1 cellular context compared by ENCODE assay signal in the genomic region with DNA sequence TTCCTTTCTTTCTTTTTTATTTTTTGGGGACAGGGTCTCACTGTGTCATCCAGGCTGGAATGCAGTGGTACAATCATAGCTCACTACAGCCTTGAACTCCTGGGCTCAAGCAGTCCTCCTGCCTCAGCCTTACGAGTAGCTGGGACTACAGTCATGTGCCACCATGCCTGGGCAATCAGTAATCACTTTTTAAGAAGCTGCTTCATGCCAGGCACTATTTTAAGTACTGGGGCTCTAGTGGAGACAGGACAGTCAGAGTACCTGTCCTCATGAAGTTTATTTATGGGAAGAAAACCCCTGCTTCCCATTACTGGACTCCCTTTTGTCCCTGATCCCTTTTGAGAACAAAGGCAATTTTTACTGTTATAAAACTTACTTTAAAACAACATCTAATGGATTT.
TF ChIP-seq lines count a peak whose summit lies in the region.

No MANE protein-coding gene starts in this region.

TF ChIP-seq in H1, 55 proteins besides CTCF, POLR2A, EP300 and RAD21:
- no peak for TF ChIP-seq SAP30 (IDR thresholded peaks at IDR 0.05; ENCODE audit: insufficient read depth, insufficient replicate concordance, low read length)
- TF ChIP-seq TBP (IDR thresholded peaks at IDR 0.05; ENCODE audit: low read depth, low read length), result no peak
- no peak for TF ChIP-seq POLR2AphosphoS5 (IDR thresholded peaks at IDR 0.05; ENCODE audit: low read depth, low read length)
- no peak for TF ChIP-seq SP2 (IDR thresholded peaks at IDR 0.05; ENCODE audit: low read length)
- TF ChIP-seq SUZ12 (IDR thresholded peaks at IDR 0.05; ENCODE audit: low read length), result no peak
- TF ChIP-seq EZH2 (IDR thresholded peaks at IDR 0.05; ENCODE audit: low read depth, low read length, severe bottlenecking), result no peak
- TF ChIP-seq, protein P1, sequence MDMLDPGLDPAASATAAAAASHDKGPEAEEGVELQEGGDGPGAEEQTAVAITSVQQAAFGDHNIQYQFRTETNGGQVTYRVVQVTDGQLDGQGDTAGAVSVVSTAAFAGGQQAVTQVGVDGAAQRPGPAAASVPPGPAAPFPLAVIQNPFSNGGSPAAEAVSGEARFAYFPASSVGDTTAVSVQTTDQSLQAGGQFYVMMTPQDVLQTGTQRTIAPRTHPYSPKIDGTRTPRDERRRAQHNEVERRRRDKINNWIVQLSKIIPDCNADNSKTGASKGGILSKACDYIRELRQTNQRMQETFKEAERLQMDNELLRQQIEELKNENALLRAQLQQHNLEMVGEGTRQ (IDR thresholded peaks at IDR 0.05; ENCODE audit: low read length), result no peak
- no peak for TF ChIP-seq ATF2 (IDR thresholded peaks at IDR 0.05; ENCODE audit: low read length)
- TF ChIP-seq BACH1 (IDR thresholded peaks at IDR 0.05; ENCODE audit: low read length), result no peak
- no peak for TF ChIP-seq GABPA (IDR thresholded peaks at IDR 0.05; ENCODE audit: borderline replicate concordance, insufficient read depth, low read length)
